Comparison of ENCODE assay signal across 8 cellular contexts in the genomic region with DNA sequence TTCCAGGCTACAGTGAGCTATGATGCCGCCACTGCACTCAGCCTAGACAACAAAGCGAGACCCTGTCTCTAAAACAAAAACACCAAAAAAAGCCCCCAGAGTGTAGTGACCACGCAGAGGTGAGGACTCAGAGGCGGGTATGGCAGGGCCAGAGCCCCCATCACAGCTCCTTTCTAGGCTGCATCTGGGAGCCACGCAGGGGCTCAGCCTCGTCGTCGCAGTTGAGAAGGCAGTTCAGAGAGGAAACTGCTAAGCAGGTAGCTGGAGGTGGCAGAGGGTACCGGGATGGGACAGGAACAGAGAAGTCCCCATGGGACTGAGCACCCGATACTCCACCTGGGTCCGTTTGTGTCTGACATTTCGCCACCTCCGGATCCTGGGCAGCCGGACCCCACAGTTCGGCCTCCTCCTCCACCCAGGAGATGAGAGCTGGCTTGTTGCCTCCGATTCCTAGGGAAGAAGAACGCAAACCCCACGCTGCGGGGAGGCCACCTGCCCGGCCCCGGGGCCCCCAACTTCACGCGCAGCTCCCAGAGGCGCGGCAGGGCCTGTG. TPM values are rescaled to one million over a fixed set of nuclear protein-coding genes. Genes with fewer than 3 reads are reported as not detected.
A peak's percentile ranks its signal among the peaks of the same experiment; 100 is the strongest.
DNase-seq lines count a peak whose midpoint lies in the region; ATAC-seq, FAIRE-seq and TF ChIP-seq lines count a peak whose summit lies in the region.

No MANE protein-coding gene starts in this region.

- peak; percentile 18 for FAIRE-seq in HepG2 (lab: Jason Lieb, UNC)

- peak overlapping the region; percentile 97 for H3K9ac ChIP-seq in KMS-11
- H3K9ac ChIP-seq in HepG2 (ENCODE audit: insufficient read depth, low read depth, low read length) = peak overlapping the region; percentile 95

- peaks cover 18% of the 10 kb centered on the region for H3K4me1 ChIP-seq in KMS-11 (ENCODE audit: low read depth, poor library complexity, severe bottlenecking)
- H3K4me1 ChIP-seq in body of pancreas = peaks cover 29% of the 10 kb centered on the region
- peaks cover 47% of the 10 kb centered on the region for H3K4me1 ChIP-seq in HepG2 (ENCODE audit: insufficient read depth, low read length)
- peaks cover 0 to 29% (median 20%) of the 10 kb centered on the region in 4 donors for H3K4me1 ChIP-seq in tibial artery

- TF ChIP-seq RAD21 in HepG2 (CRISPR knock-in tag; IDR thresholded peaks at IDR 0.05) = no peak

- intact Hi-C loops in body of pancreas (cut with DNase I) = no loop called here
- intact Hi-C loops in HepG2 (cut with micrococcal nuclease; ENCODE audit: unreplicated experiment) = loop anchor here (5.0 kb wide), 1 partner anchor 40 kb away; no protein-coding TSS in a partner anchor
- intact Hi-C loops in tibial artery (cut with DNase I; ENCODE audit: low total_unique reads) = no loop called here

- no peak for TF ChIP-seq CTCF in 22Rv1 (IDR thresholded peaks at IDR 0.05)
- TF ChIP-seq CTCF in KMS-11 (conservative IDR thresholded peaks at IDR 0.05; ENCODE audit: low read depth, low read length) = no peak
- no peak for TF ChIP-seq CTCF in body of pancreas (IDR thresholded peaks at IDR 0.05)
- no peak for TF ChIP-seq CTCF in HepG2 (CRISPR knock-in tag; IDR thresholded peaks at IDR 0.05)
- no peak for TF ChIP-seq CTCF in tibial artery (IDR thresholded peaks at IDR 0.05)

- H4K20me1 ChIP-seq in KMS-11 (ENCODE audit: insufficient read depth) (no peaks in the 10 kb centered on the region), HepG2 (ENCODE audit: insufficient read depth, low read length) (no peaks in the 10 kb centered on the region)

- H3K27ac ChIP-seq in 22Rv1 (peak overlapping the region; percentile 94), KMS-11 (peak overlapping the region; percentile 93), body of pancreas (peak overlapping the region; percentile 92 to 98 (median 96)), HepG2 (ENCODE audit: extremely low read length, insufficient read depth, low read length) (peak overlapping the region; percentile 95), tibial artery (peak overlapping the region; percentile 93 to 96)

- BruUV-seq in HepG2 (replicated peaks; lab: Mats Ljungman, UMichigan) = no TSS peak

- TF ChIP-seq EP300 in HepG2 (IDR thresholded peaks at IDR 0.05; ENCODE audit: low read depth in 2 of 2, low read length in 2 of 2) (no peak), HepG2 (CRISPR knock-in tag; IDR thresholded peaks at IDR 0.05; ENCODE audit: borderline replicate concordance) (no peak; the same call in 1 of the 2 replicates)

- peak overlapping the region; percentile 52 for H3K4me2 ChIP-seq in KMS-11
- peak overlapping the region; percentile 93 for H3K4me2 ChIP-seq in HepG2 (ENCODE audit: low read depth, low read length)

- H3K27me3 ChIP-seq in KMS-11 (ENCODE audit: insufficient read depth, low read depth) (no peaks in the 10 kb centered on the region), body of pancreas (no peaks in the 10 kb centered on the region), HepG2 (ENCODE audit: control insufficient read depth in 1 of 2, insufficient read depth in 2 of 2, low read length in 2 of 2) (no peaks in the 10 kb centered on the region), tibial artery (no peaks in the 10 kb centered on the region)

- H2AFZ ChIP-seq in KMS-11 (ENCODE audit: low read depth) (peak overlapping the region; percentile 88), HepG2 (ENCODE audit: low read length) (no peak overlapping the region)

- in situ Hi-C loops in HepG2 (cut with HindIII; ENCODE audit: extremely low pct_ligation_motif_present, low pct_unique_long_range_greater_than_20kb) = no loop called here

- POLR2A ChIA-PET in HepG2 (lab: Yijun Ruan, JAX) = interaction anchor here (1.0 to 4.0 kb wide), 24 partner anchors 8 to 560 kb away, joined by 3 to 187 read pairs (median 7); partner anchors contain the start of genes DCTPP1, FBRS, KAT8 and PRR14

- 7 to 49% methylated on average over 4 to 25 of the region's 25 CpGs for WGBS in body of pancreas, 2 donors
- 3% methylated on average over 24 of the region's 25 CpGs for WGBS in HepG2 (ENCODE audit: low lambda C conversion rate)

- no peak for DNase-seq in body of pancreas
- DNase-seq in HepG2 (ENCODE audit: low spot score) = no peak
- DNase-seq in tibial artery = no peak
- DNase-seq in A172 (ENCODE audit: low spot score) = no peak
- no peak for DNase-seq in inferior parietal cortex (ENCODE audit: extremely low spot score)

- H3K9me3 ChIP-seq in body of pancreas (no peaks in the 10 kb centered on the region), HepG2 (ENCODE audit: low read length) (no peaks in the 10 kb centered on the region), tibial artery (no peaks in the 10 kb centered on the region)

- ATAC-seq in GM19023 (IDR thresholded peaks at IDR 0.05; ENCODE audit: unreplicated experiment) (peak; percentile 4), body of pancreas (no peak), HepG2 (peak; percentile 33)

- H3K36me3 ChIP-seq in KMS-11 (ENCODE audit: insufficient read depth) (no peaks in the 10 kb centered on the region), body of pancreas (replicated peaks in 1 of 2; ENCODE audit: insufficient read depth in 1 of 2, low read depth in 2 of 2) (peaks cover 0 to 2% of the 10 kb centered on the region in 2 donors), HepG2 (replicated peaks in 1 of 2; ENCODE audit: control insufficient read depth in 1 of 2, insufficient read depth in 2 of 2, low read length in 2 of 2) (peaks cover 0 to 25% of the 10 kb centered on the region in 2 experiments; a peak in 4 of 5 replicates), tibial artery (peaks cover 19 to 40% (median 25%) of the 10 kb centered on the region in 3 donors)

- H3K79me2 ChIP-seq in KMS-11 (ENCODE audit: insufficient read depth, low read depth) (peaks cover 18% of the 10 kb centered on the region), HepG2 (ENCODE audit: insufficient read depth, low read length) (peaks cover 21% of the 10 kb centered on the region)

- no peak for TF ChIP-seq POLR2A in body of pancreas (IDR thresholded peaks at IDR 0.05)
- TF ChIP-seq POLR2A in HepG2 (IDR thresholded peaks at IDR 0.05; ENCODE audit: insufficient read depth in 1 of 2, low read depth in 2 of 2, low read length in 2 of 2) = peak in 1 of 2 experiments; percentile 19; a peak in 1 of 4 replicates

- H3K4me3 ChIP-seq in KMS-11 (IDR thresholded peaks at IDR 0.05; ENCODE audit: insufficient read depth, low read depth, low read length) (no peak overlapping the region), body of pancreas (peak overlapping the region; percentile 71 to 78), HepG2 (replicated peaks in 1 of 3; ENCODE audit: insufficient read depth in 1 of 3, low read depth in 2 of 3, low read length in 3 of 3) (peak overlapping the region; percentile 73 to 82 (median 82)), tibial artery (peak overlapping the region; percentile 85 to 93)

- CTCF ChIA-PET in HepG2 (lab: Yijun Ruan, JAX; ENCODE audit: low intra/inter-chr PET ratio, low total read pairs) = no interaction called here

RNA-seq across cellular contexts. Expression of gene ZNF764, which starts 0.7 kb away (rescaled TPM):
- total RNA-seq in body of pancreas (10 to 100 TPM in 1 of 2 donors, 1 to 10 TPM in 1; 8.3 to 23.7 TPM), HepG2 (2016; rRNA removed; fragmentation: Illumina TruSeq; extraction: Trizol) (7.3 and 9.1 TPM in 2 replicates)
- 2.8 and 3.1 TPM in 2 replicates for total RNA-seq in HepG2 (2016; cell fraction: cytosol; rRNA removed; fragmentation: Illumina TruSeq; extraction: Trizol; ENCODE audit: low read depth)
- total RNA-seq in HepG2 (2016; cell fraction: insoluble cytoplasmic fraction; rRNA removed; fragmentation: Illumina TruSeq; extraction: Trizol) = 5.9 and 8.3 TPM in 2 replicates
- 6.4 and 7.9 TPM in 2 replicates for total RNA-seq in HepG2 (2016; cell fraction: membrane; rRNA removed; fragmentation: Illumina TruSeq; extraction: Trizol)
- 7.4 and 7.9 TPM in 2 replicates for total RNA-seq in HepG2 (2016; cell fraction: nucleus; rRNA removed; fragmentation: Illumina TruSeq; extraction: Trizol)
- polyA plus RNA-seq in HepG2 (2011; rRNA removed) = 4.1 and 4.8 TPM in 2 replicates
- polyA plus RNA-seq in HepG2 (2011; cell fraction: cytosol; rRNA removed) = 4.1 and 4.5 TPM in 2 replicates
- polyA plus RNA-seq in HepG2 (2011; cell fraction: nucleus; rRNA removed) = 11.6 and 12.2 TPM in 2 replicates
- 3.6 and 4.9 TPM in 2 replicates for polyA plus RNA-seq in HepG2 (2012)
- 1.7 and 2.0 TPM in 2 replicates for polyA plus RNA-seq in HepG2 (2016; cell fraction: cytosol; fragmentation: Illumina TruSeq; extraction: Trizol; ENCODE audit: low read depth)
- 6.8 and 7.3 TPM in 2 replicates for polyA plus RNA-seq in HepG2 (2016; cell fraction: insoluble cytoplasmic fraction; fragmentation: Illumina TruSeq; extraction: Trizol; ENCODE audit: low read depth)
- polyA plus RNA-seq in HepG2 (2016; cell fraction: membrane; fragmentation: Illumina TruSeq; extraction: Trizol; ENCODE audit: low read depth) = 4.0 TPM in 2 replicates
- 18.1 and 18.6 TPM in 2 replicates for polyA plus RNA-seq in HepG2 (2016; cell fraction: nucleus; fragmentation: Illumina TruSeq; extraction: Trizol; ENCODE audit: insufficient read depth, low read depth)
- polyA minus RNA-seq in HepG2 (2011; rRNA and poly(A)+ RNA removed; ENCODE audit: low replicate concordance) = 4.3 and 10.8 TPM in 2 replicates
- polyA minus RNA-seq in HepG2 (2011; cell fraction: cytosol; rRNA and poly(A)+ RNA removed) = 6.1 and 6.6 TPM in 2 replicates
- polyA minus RNA-seq in HepG2 (2011; cell fraction: nucleus; rRNA and poly(A)+ RNA removed) = 7.7 and 8.7 TPM in 2 replicates
- total RNA-seq in A172 (2014; rRNA removed; shearing (Covaris generic)) = 7.3 and 8.1 TPM in 2 replicates

RNA-seq across cellular contexts. Expression of gene ZNF688, which starts 14.0 kb away (rescaled TPM):
- total RNA-seq in body of pancreas (10 to 100 TPM; 19.2 to 27.4 TPM), HepG2 (2016; rRNA removed; fragmentation: Illumina TruSeq; extraction: Trizol) (5.4 and 5.8 TPM in 2 replicates)
- total RNA-seq in HepG2 (2016; cell fraction: cytosol; rRNA removed; fragmentation: Illumina TruSeq; extraction: Trizol; ENCODE audit: low read depth) = 13.1 and 13.2 TPM in 2 replicates
- total RNA-seq in HepG2 (2016; cell fraction: insoluble cytoplasmic fraction; rRNA removed; fragmentation: Illumina TruSeq; extraction: Trizol) = 4.0 and 4.8 TPM in 2 replicates
- 8.5 and 11.4 TPM in 2 replicates for total RNA-seq in HepG2 (2016; cell fraction: membrane; rRNA removed; fragmentation: Illumina TruSeq; extraction: Trizol)
- total RNA-seq in HepG2 (2016; cell fraction: nucleus; rRNA removed; fragmentation: Illumina TruSeq; extraction: Trizol) = 2.6 and 3.6 TPM in 2 replicates
- polyA plus RNA-seq in HepG2 (2011; rRNA removed) = 2.4 and 2.9 TPM in 2 replicates
- 2.7 and 3.8 TPM in 2 replicates for polyA plus RNA-seq in HepG2 (2011; cell fraction: cytosol; rRNA removed)
- 4.5 TPM in 2 replicates for polyA plus RNA-seq in HepG2 (2011; cell fraction: nucleus; rRNA removed)
- polyA plus RNA-seq in HepG2 (2012) = 2.3 and 3.6 TPM in 2 replicates
- polyA plus RNA-seq in HepG2 (2016; cell fraction: cytosol; fragmentation: Illumina TruSeq; extraction: Trizol; ENCODE audit: low read depth) = 17.2 and 20.6 TPM in 2 replicates
- polyA plus RNA-seq in HepG2 (2016; cell fraction: insoluble cytoplasmic fraction; fragmentation: Illumina TruSeq; extraction: Trizol; ENCODE audit: low read depth) = 5.4 and 6.1 TPM in 2 replicates
- 16.0 and 17.2 TPM in 2 replicates for polyA plus RNA-seq in HepG2 (2016; cell fraction: membrane; fragmentation: Illumina TruSeq; extraction: Trizol; ENCODE audit: low read depth)
- polyA plus RNA-seq in HepG2 (2016; cell fraction: nucleus; fragmentation: Illumina TruSeq; extraction: Trizol; ENCODE audit: insufficient read depth, low read depth) = 6.9 and 8.3 TPM in 2 replicates
- 1.7 and 2.7 TPM in 2 replicates for polyA minus RNA-seq in HepG2 (2011; rRNA and poly(A)+ RNA removed; ENCODE audit: low replicate concordance)
- 1.8 and 2.9 TPM in 2 replicates for polyA minus RNA-seq in HepG2 (2011; cell fraction: cytosol; rRNA and poly(A)+ RNA removed)
- 2.0 and 2.4 TPM in 2 replicates for polyA minus RNA-seq in HepG2 (2011; cell fraction: nucleus; rRNA and poly(A)+ RNA removed)
- 6.9 and 11.9 TPM in 2 replicates for total RNA-seq in A172 (2014; rRNA removed; shearing (Covaris generic))

RNA-seq across cellular contexts. Expression of gene ZNF747, which starts 22.8 kb away (rescaled TPM):
- 10 to 100 TPM; 10.2 to 11.4 TPM for total RNA-seq in body of pancreas
- total RNA-seq in HepG2 (2016; rRNA removed; fragmentation: Illumina TruSeq; extraction: Trizol) = 8.8 and 10.2 TPM in 2 replicates
- total RNA-seq in HepG2 (2016; cell fraction: cytosol; rRNA removed; fragmentation: Illumina TruSeq; extraction: Trizol; ENCODE audit: low read depth) = 2.7 and 2.8 TPM in 2 replicates
- total RNA-seq in HepG2 (2016; cell fraction: insoluble cytoplasmic fraction; rRNA removed; fragmentation: Illumina TruSeq; extraction: Trizol) = 10.3 and 10.8 TPM in 2 replicates
- 8.9 and 9.2 TPM in 2 replicates for total RNA-seq in HepG2 (2016; cell fraction: membrane; rRNA removed; fragmentation: Illumina TruSeq; extraction: Trizol)
- total RNA-seq in HepG2 (2016; cell fraction: nucleus; rRNA removed; fragmentation: Illumina TruSeq; extraction: Trizol) = 7.3 and 9.1 TPM in 2 replicates
- 7.0 and 7.2 TPM in 2 replicates for polyA plus RNA-seq in HepG2 (2011; rRNA removed)
- 5.7 and 6.4 TPM in 2 replicates for polyA plus RNA-seq in HepG2 (2011; cell fraction: cytosol; rRNA removed)
- 9.4 and 11.1 TPM in 2 replicates for polyA plus RNA-seq in HepG2 (2011; cell fraction: nucleus; rRNA removed)
- 2.3 and 3.6 TPM in 2 replicates for polyA plus RNA-seq in HepG2 (2012)
- polyA plus RNA-seq in HepG2 (2016; cell fraction: cytosol; fragmentation: Illumina TruSeq; extraction: Trizol; ENCODE audit: low read depth) = 1.7 and 1.9 TPM in 2 replicates
- polyA plus RNA-seq in HepG2 (2016; cell fraction: insoluble cytoplasmic fraction; fragmentation: Illumina TruSeq; extraction: Trizol; ENCODE audit: low read depth) = 9.4 and 9.8 TPM in 2 replicates
- polyA plus RNA-seq in HepG2 (2016; cell fraction: membrane; fragmentation: Illumina TruSeq; extraction: Trizol; ENCODE audit: low read depth) = 5.7 and 5.8 TPM in 2 replicates
- 12.4 and 13.5 TPM in 2 replicates for polyA plus RNA-seq in HepG2 (2016; cell fraction: nucleus; fragmentation: Illumina TruSeq; extraction: Trizol; ENCODE audit: insufficient read depth, low read depth)
- 12.9 and 13.6 TPM in 2 replicates for polyA minus RNA-seq in HepG2 (2011; rRNA and poly(A)+ RNA removed; ENCODE audit: low replicate concordance)
- polyA minus RNA-seq in HepG2 (2011; cell fraction: cytosol; rRNA and poly(A)+ RNA removed) = 5.2 and 6.2 TPM in 2 replicates
- 12.5 and 16.8 TPM in 2 replicates for polyA minus RNA-seq in HepG2 (2011; cell fraction: nucleus; rRNA and poly(A)+ RNA removed)
- total RNA-seq in A172 (2014; rRNA removed; shearing (Covaris generic)) = 2.0 and 2.5 TPM in 2 replicates

RNA-seq across cellular contexts. Expression of gene ZNF785, which starts 28.0 kb away (rescaled TPM):
- total RNA-seq in body of pancreas (10 to 100 TPM; 10.9 to 16.1 TPM), HepG2 (2016; rRNA removed; fragmentation: Illumina TruSeq; extraction: Trizol) (not detected in 2 replicates)
- not detected in 2 replicates for total RNA-seq in HepG2 (2016; cell fraction: cytosol; rRNA removed; fragmentation: Illumina TruSeq; extraction: Trizol; ENCODE audit: low read depth)
- total RNA-seq in HepG2 (2016; cell fraction: insoluble cytoplasmic fraction; rRNA removed; fragmentation: Illumina TruSeq; extraction: Trizol) = not detected in 2 replicates
- not detected in 2 replicates for total RNA-seq in HepG2 (2016; cell fraction: membrane; rRNA removed; fragmentation: Illumina TruSeq; extraction: Trizol)
- total RNA-seq in HepG2 (2016; cell fraction: nucleus; rRNA removed; fragmentation: Illumina TruSeq; extraction: Trizol) = not detected in 2 replicates
- 0.01 TPM in 1 of 2 replicates, not detected in the other for polyA plus RNA-seq in HepG2 (2011; rRNA removed)
- 0.03 TPM in 1 of 2 replicates, not detected in the other for polyA plus RNA-seq in HepG2 (2011; cell fraction: cytosol; rRNA removed)
- polyA plus RNA-seq in HepG2 (2011; cell fraction: nucleus; rRNA removed) = 0.05 TPM in 1 of 2 replicates, not detected in the other
- polyA plus RNA-seq in HepG2 (2012) = 0.11 TPM in 1 of 2 replicates, not detected in the other
- polyA plus RNA-seq in HepG2 (2016; cell fraction: cytosol; fragmentation: Illumina TruSeq; extraction: Trizol; ENCODE audit: low read depth) = not detected in 2 replicates
- not detected in 2 replicates for polyA plus RNA-seq in HepG2 (2016; cell fraction: insoluble cytoplasmic fraction; fragmentation: Illumina TruSeq; extraction: Trizol; ENCODE audit: low read depth)
- not detected in 2 replicates for polyA plus RNA-seq in HepG2 (2016; cell fraction: membrane; fragmentation: Illumina TruSeq; extraction: Trizol; ENCODE audit: low read depth)
- not detected in 2 replicates for polyA plus RNA-seq in HepG2 (2016; cell fraction: nucleus; fragmentation: Illumina TruSeq; extraction: Trizol; ENCODE audit: insufficient read depth, low read depth)
- polyA minus RNA-seq in HepG2 (2011; rRNA and poly(A)+ RNA removed; ENCODE audit: low replicate concordance) = 10.5 TPM in 1 of 2 replicates, not detected in the other
- not detected in 2 replicates for polyA minus RNA-seq in HepG2 (2011; cell fraction: cytosol; rRNA and poly(A)+ RNA removed)
- not detected in 2 replicates for polyA minus RNA-seq in HepG2 (2011; cell fraction: nucleus; rRNA and poly(A)+ RNA removed)
- not detected in 2 replicates for total RNA-seq in A172 (2014; rRNA removed; shearing (Covaris generic))

RNA-seq across cellular contexts. Expression of gene ZNF768, which starts 31.1 kb away (rescaled TPM):
- 10 to 100 TPM; 17.8 to 24.1 TPM for total RNA-seq in body of pancreas
- total RNA-seq in HepG2 (2016; rRNA removed; fragmentation: Illumina TruSeq; extraction: Trizol) = 26.6 and 34.4 TPM in 2 replicates
- total RNA-seq in HepG2 (2016; cell fraction: cytosol; rRNA removed; fragmentation: Illumina TruSeq; extraction: Trizol; ENCODE audit: low read depth) = 6.1 and 6.9 TPM in 2 replicates
- total RNA-seq in HepG2 (2016; cell fraction: insoluble cytoplasmic fraction; rRNA removed; fragmentation: Illumina TruSeq; extraction: Trizol) = 23.0 and 34.5 TPM in 2 replicates
- total RNA-seq in HepG2 (2016; cell fraction: membrane; rRNA removed; fragmentation: Illumina TruSeq; extraction: Trizol) = 19.9 and 22.9 TPM in 2 replicates
- 17.6 and 18.7 TPM in 2 replicates for total RNA-seq in HepG2 (2016; cell fraction: nucleus; rRNA removed; fragmentation: Illumina TruSeq; extraction: Trizol)
- 26.7 and 40.0 TPM in 2 replicates for polyA plus RNA-seq in HepG2 (2011; rRNA removed)
- polyA plus RNA-seq in HepG2 (2011; cell fraction: cytosol; rRNA removed) = 22.2 and 36.8 TPM in 2 replicates
- polyA plus RNA-seq in HepG2 (2011; cell fraction: nucleus; rRNA removed) = 67.1 and 79.3 TPM in 2 replicates
- 22.9 and 30.0 TPM in 2 replicates for polyA plus RNA-seq in HepG2 (2012)
- polyA plus RNA-seq in HepG2 (2016; cell fraction: cytosol; fragmentation: Illumina TruSeq; extraction: Trizol; ENCODE audit: low read depth) = 6.4 and 7.1 TPM in 2 replicates
- polyA plus RNA-seq in HepG2 (2016; cell fraction: insoluble cytoplasmic fraction; fragmentation: Illumina TruSeq; extraction: Trizol; ENCODE audit: low read depth) = 32.0 and 39.1 TPM in 2 replicates
- polyA plus RNA-seq in HepG2 (2016; cell fraction: membrane; fragmentation: Illumina TruSeq; extraction: Trizol; ENCODE audit: low read depth) = 19.7 and 20.2 TPM in 2 replicates
- 50.4 and 51.1 TPM in 2 replicates for polyA plus RNA-seq in HepG2 (2016; cell fraction: nucleus; fragmentation: Illumina TruSeq; extraction: Trizol; ENCODE audit: insufficient read depth, low read depth)
- 11.8 and 40.3 TPM in 2 replicates for polyA minus RNA-seq in HepG2 (2011; rRNA and poly(A)+ RNA removed; ENCODE audit: low replicate concordance)
- 18.5 and 21.5 TPM in 2 replicates for polyA minus RNA-seq in HepG2 (2011; cell fraction: cytosol; rRNA and poly(A)+ RNA removed)
- polyA minus RNA-seq in HepG2 (2011; cell fraction: nucleus; rRNA and poly(A)+ RNA removed) = 7.8 and 8.2 TPM in 2 replicates
- 43.7 and 61.6 TPM in 2 replicates for total RNA-seq in A172 (2014; rRNA removed; shearing (Covaris generic))
